In the genomic region with DNA sequence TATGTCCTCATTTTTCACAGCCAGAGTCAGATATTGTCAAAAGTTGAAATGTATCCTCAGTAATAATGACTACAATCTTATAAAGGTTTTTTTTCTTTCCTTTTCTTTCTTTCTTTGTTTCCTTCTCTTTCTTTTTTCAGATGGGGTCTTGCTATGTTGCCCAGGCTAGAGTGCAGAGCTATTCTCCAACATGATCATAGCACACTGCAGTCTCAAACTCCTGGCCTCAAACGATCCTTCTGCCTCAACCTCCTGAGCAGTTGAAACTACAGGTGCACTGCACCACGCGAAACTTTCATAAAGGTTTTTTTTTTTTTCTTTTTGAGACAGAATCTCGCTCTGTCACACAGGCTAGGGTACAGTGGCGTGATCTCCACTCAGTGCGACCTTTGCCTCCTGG, we compare ENCODE assay signal across 7 cellular contexts. TPM values are rescaled to one million over a fixed set of nuclear protein-coding genes. Genes with fewer than 3 reads are reported as not detected.
"Had no signal": no experiment of that assay in that cellular context is flagged by ENCODE, and none has a peak within 500 bp of the region (broad histone marks: within the 10 kb centered on the region; RNA-seq: fewer than 3 reads in every experiment).

No MANE protein-coding gene starts in this region.

- H2AFZ ChIP-seq: GM23338 had no signal

- H3K4me1 Mint-ChIP-seq: IgD-negative memory B cell had no signal

- H3K27ac Mint-ChIP-seq: GM23338, IgD-negative memory B cell had no signal

- DNase-seq: H7, KBM-7 had no signal

- H3K36me3 Mint-ChIP-seq: IgD-negative memory B cell had no signal

- H3K4me3 ChIP-seq: GM23338, HAP-1 had no signal

- H3K36me3 ChIP-seq: HAP-1 had no signal

- FAIRE-seq: HTR-8/SVneo had no signal

- H3K4me1 ChIP-seq: HAP-1 had no signal

- ATAC-seq: GM23338, HCT116 had no signal

- H3K4me2 ChIP-seq: GM23338 had no signal

- H3K4me3 Mint-ChIP-seq: GM23338, IgD-negative memory B cell had no signal

- H3K27me3 Mint-ChIP-seq: IgD-negative memory B cell had no signal

- H3K9me3 ChIP-seq: HAP-1 had no signal

RNA-seq across cellular contexts. Expression of a gene that starts 31.1 kb away (rescaled TPM):
- total RNA-seq: GM23338 had no signal
- polyA plus RNA-seq: GM23338, IgD-negative memory B cell had no signal
